ENCODE assay signal across 1 cellular context in the genomic region with DNA sequence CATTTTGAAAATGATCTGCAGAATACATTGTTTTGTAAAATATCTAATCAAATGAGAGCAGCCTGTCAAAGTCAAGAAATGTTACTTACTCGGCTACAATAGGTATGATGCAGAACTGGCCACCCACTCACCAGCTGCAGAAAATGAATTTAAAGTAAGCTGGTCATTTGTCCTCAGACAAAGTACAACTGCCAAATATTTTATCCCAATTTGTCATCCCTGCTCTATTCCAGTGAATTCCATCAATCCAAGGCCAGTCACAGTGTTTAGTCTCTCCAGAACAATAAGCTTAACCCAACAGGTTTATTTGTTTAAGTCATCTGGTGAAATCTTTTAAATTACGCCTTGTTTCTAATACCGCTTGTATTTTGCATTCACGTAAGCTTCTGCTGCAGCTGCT.
TF ChIP-seq lines count a peak whose summit lies in the region.

No MANE protein-coding gene starts in this region.

TF ChIP-seq in A549, 52 proteins besides CTCF, POLR2A, EP300 and RAD21:
- TF ChIP-seq, protein P1, sequence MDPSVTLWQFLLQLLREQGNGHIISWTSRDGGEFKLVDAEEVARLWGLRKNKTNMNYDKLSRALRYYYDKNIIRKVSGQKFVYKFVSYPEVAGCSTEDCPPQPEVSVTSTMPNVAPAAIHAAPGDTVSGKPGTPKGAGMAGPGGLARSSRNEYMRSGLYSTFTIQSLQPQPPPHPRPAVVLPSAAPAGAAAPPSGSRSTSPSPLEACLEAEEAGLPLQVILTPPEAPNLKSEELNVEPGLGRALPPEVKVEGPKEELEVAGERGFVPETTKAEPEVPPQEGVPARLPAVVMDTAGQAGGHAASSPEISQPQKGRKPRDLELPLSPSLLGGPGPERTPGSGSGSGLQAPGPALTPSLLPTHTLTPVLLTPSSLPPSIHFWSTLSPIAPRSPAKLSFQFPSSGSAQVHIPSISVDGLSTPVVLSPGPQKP (IDR thresholded peaks at IDR 0.05; ENCODE audit: low read depth, low read length) = no peak
- TF ChIP-seq HOXB5 (CRISPR knock-in tag; IDR thresholded peaks at IDR 0.05) (no peak), CBX2 (IDR thresholded peaks at IDR 0.05; ENCODE audit: borderline replicate concordance, low read depth) (no peak), RFX5 (IDR thresholded peaks at IDR 0.05) (no peak), SREBF2 (IDR thresholded peaks at IDR 0.05) (no peak), NFE2L2 (conservative IDR thresholded peaks at IDR 0.05; ENCODE audit: low read length) (no peak), FOSL2 (IDR thresholded peaks at IDR 0.05) (no peak), FOSL2 (CRISPR knock-in tag; IDR thresholded peaks at IDR 0.05) (no peak), TP53 (CRISPR knock-in tag; IDR thresholded peaks at IDR 0.05) (no peak), RNF2 (IDR thresholded peaks at IDR 0.05; ENCODE audit: borderline replicate concordance, low read depth) (no peak), JUNB (IDR thresholded peaks at IDR 0.05) (no peak), MAFK (IDR thresholded peaks at IDR 0.05; ENCODE audit: partially characterized antibody) (no peak), HEYL (CRISPR knock-in tag; IDR thresholded peaks at IDR 0.05) (no peak)
- TF ChIP-seq, protein P2, sequence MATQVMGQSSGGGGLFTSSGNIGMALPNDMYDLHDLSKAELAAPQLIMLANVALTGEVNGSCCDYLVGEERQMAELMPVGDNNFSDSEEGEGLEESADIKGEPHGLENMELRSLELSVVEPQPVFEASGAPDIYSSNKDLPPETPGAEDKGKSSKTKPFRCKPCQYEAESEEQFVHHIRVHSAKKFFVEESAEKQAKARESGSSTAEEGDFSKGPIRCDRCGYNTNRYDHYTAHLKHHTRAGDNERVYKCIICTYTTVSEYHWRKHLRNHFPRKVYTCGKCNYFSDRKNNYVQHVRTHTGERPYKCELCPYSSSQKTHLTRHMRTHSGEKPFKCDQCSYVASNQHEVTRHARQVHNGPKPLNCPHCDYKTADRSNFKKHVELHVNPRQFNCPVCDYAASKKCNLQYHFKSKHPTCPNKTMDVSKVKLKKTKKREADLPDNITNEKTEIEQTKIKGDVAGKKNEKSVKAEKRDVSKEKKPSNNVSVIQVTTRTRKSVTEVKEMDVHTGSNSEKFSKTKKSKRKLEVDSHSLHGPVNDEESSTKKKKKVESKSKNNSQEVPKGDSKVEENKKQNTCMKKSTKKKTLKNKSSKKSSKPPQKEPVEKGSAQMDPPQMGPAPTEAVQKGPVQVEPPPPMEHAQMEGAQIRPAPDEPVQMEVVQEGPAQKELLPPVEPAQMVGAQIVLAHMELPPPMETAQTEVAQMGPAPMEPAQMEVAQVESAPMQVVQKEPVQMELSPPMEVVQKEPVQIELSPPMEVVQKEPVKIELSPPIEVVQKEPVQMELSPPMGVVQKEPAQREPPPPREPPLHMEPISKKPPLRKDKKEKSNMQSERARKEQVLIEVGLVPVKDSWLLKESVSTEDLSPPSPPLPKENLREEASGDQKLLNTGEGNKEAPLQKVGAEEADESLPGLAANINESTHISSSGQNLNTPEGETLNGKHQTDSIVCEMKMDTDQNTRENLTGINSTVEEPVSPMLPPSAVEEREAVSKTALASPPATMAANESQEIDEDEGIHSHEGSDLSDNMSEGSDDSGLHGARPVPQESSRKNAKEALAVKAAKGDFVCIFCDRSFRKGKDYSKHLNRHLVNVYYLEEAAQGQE (IDR thresholded peaks at IDR 0.05) = no peak
- TF ChIP-seq, protein P3, sequence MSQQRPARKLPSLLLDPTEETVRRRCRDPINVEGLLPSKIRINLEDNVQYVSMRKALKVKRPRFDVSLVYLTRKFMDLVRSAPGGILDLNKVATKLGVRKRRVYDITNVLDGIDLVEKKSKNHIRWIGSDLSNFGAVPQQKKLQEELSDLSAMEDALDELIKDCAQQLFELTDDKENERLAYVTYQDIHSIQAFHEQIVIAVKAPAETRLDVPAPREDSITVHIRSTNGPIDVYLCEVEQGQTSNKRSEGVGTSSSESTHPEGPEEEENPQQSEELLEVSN (IDR thresholded peaks at IDR 0.05; ENCODE audit: borderline replicate concordance, low read depth) = no peak
- TF ChIP-seq, protein P4, sequence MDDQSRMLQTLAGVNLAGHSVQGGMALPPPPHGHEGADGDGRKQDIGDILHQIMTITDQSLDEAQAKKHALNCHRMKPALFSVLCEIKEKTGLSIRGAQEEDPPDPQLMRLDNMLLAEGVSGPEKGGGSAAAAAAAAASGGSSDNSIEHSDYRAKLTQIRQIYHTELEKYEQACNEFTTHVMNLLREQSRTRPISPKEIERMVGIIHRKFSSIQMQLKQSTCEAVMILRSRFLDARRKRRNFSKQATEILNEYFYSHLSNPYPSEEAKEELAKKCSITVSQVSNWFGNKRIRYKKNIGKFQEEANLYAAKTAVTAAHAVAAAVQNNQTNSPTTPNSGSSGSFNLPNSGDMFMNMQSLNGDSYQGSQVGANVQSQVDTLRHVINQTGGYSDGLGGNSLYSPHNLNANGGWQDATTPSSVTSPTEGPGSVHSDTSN (IDR thresholded peaks at IDR 0.05) = no peak
- TF ChIP-seq, protein P5, sequence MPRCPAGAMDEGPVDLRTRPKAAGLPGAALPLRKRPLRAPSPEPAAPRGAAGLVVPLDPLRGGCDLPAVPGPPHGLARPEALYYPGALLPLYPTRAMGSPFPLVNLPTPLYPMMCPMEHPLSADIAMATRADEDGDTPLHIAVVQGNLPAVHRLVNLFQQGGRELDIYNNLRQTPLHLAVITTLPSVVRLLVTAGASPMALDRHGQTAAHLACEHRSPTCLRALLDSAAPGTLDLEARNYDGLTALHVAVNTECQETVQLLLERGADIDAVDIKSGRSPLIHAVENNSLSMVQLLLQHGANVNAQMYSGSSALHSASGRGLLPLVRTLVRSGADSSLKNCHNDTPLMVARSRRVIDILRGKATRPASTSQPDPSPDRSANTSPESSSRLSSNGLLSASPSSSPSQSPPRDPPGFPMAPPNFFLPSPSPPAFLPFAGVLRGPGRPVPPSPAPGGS (IDR thresholded peaks at IDR 0.05) = no peak
